Comparison of ENCODE assay signal across 2 cellular contexts in genomic region chr4:16070203-16070602, GRCh38.
A peak's percentile ranks its signal among the peaks of the same experiment; 100 is the strongest.
TF ChIP-seq lines count a peak whose summit lies in the region.

No MANE protein-coding gene starts in this region.

TF ChIP-seq in IMR-90, 13 proteins besides CTCF, POLR2A, EP300 and RAD21:
- 0 out of 2 replicates have a peak, but pooled peaks have one; percentile 38 for TF ChIP-seq CEBPB (IDR thresholded peaks at IDR 0.05; ENCODE audit: low read depth, low read length)
- TF ChIP-seq USF2 (IDR thresholded peaks at IDR 0.05; ENCODE audit: low read depth, low read length) = no peak

TF ChIP-seq in H1, 55 proteins besides CTCF, POLR2A, EP300 and RAD21:
- no peak for TF ChIP-seq ASH2L (IDR thresholded peaks at IDR 0.05; ENCODE audit: low read length)
- peak; percentile 48; the same call in 1 of the 2 replicates for TF ChIP-seq CEBPB (IDR thresholded peaks at IDR 0.05; ENCODE audit: low read depth, low read length)
